1 cellular context compared by ENCODE assay signal in genomic region chr5:50712479-50712878, GRCh38.
TF ChIP-seq lines count a peak whose summit lies in the region.

No MANE protein-coding gene starts in this region.

TF ChIP-seq in SK-N-SH, 30 proteins besides CTCF, POLR2A, EP300 and RAD21 (continued from another document):
- no peak for TF ChIP-seq PBX3 (IDR thresholded peaks at IDR 0.05)
- TF ChIP-seq REST (IDR thresholded peaks at IDR 0.05; ENCODE audit: low read depth, low read length), result no peak
- TF ChIP-seq FOXJ3 (CRISPR knock-in tag; IDR thresholded peaks at IDR 0.05), result peak; percentile 66
- TF ChIP-seq RCOR1 (IDR thresholded peaks at IDR 0.05; ENCODE audit: low read length), result peak; percentile 85
- peak; percentile 47 for TF ChIP-seq CHD2 (IDR thresholded peaks at IDR 0.05; ENCODE audit: low read length, partially characterized antibody)
- TF ChIP-seq POLR2AphosphoS5 (IDR thresholded peaks at IDR 0.05; ENCODE audit: low read depth, low read length), result no peak
- TF ChIP-seq TAF1 (IDR thresholded peaks at IDR 0.05; ENCODE audit: borderline replicate concordance, low read depth, low read length), result no peak
- no peak for TF ChIP-seq ZBTB33 (IDR thresholded peaks at IDR 0.05; ENCODE audit: borderline replicate concordance, low read depth)
- no peak for TF ChIP-seq TCF12 (IDR thresholded peaks at IDR 0.05)
- TF ChIP-seq MXI1 (IDR thresholded peaks at IDR 0.05; ENCODE audit: low read depth, low read length), result peak; percentile 38; the same call in 1 of the 2 replicates
- TF ChIP-seq GATA2 (CRISPR knock-in tag; IDR thresholded peaks at IDR 0.05), result peak; percentile 93
- no peak for TF ChIP-seq RXRA (IDR thresholded peaks at IDR 0.05; ENCODE audit: borderline replicate concordance, low read depth)
- TF ChIP-seq SMC3 (IDR thresholded peaks at IDR 0.05; ENCODE audit: low read depth, low read length), result no peak
- TF ChIP-seq RFX5 (IDR thresholded peaks at IDR 0.05; ENCODE audit: low read length), result no peak
- no peak for TF ChIP-seq JUND (IDR thresholded peaks at IDR 0.05)
- no peak for TF ChIP-seq MAX (IDR thresholded peaks at IDR 0.05; ENCODE audit: low read depth)
